8 cellular contexts compared by ENCODE assay signal in genomic region chr2:179440642-179441251, GRCh38.
DNase-seq lines count a peak whose midpoint lies in the region; ATAC-seq and TF ChIP-seq lines count a peak whose summit lies in the region.

No MANE protein-coding gene starts in this region.

- peak; percentile 85 for TF ChIP-seq CTCF in CD14-positive monocyte (IDR thresholded peaks at IDR 0.05)
- peak; percentile 60; the same call in 1 of the 2 replicates for TF ChIP-seq CTCF in LNCAP (IDR thresholded peaks at IDR 0.05)
- TF ChIP-seq CTCF in WI38 (IDR thresholded peaks at IDR 0.05; ENCODE audit: low read depth, low read length) = peak; percentile 46; the same call in 1 of the 2 replicates

- no peaks in the 10 kb centered on the region for H3K36me3 Mint-ChIP-seq in CD14-positive monocyte

- H3K4me3 Mint-ChIP-seq in CD14-positive monocyte = no peak overlapping the region

- intact Hi-C loops in CD14-positive monocyte (cut with micrococcal nuclease) = loop anchor here (5.0 kb wide), 2 partner anchors 218 to 223 kb away; no protein-coding TSS in a partner anchor

- DNase-seq in CD14-positive monocyte (ENCODE audit: low spot score) (no peak), left kidney (ENCODE audit: low read depth, low spot score) (peak; percentile 32), HPDE6-E6E7 (ENCODE audit: extremely low spot score) (no peak)

- peaks cover 19% of the 10 kb centered on the region for H3K4me1 Mint-ChIP-seq in CD14-positive monocyte

- no peak overlapping the region for H3K27ac Mint-ChIP-seq in CD14-positive monocyte

- ATAC-seq in GM18508 (IDR thresholded peaks at IDR 0.05; ENCODE audit: insufficient read depth, unreplicated experiment) = peak; percentile 63
- ATAC-seq in GM21528 (IDR thresholded peaks at IDR 0.05; ENCODE audit: low FRiP score, unreplicated experiment) = no peak
- ATAC-seq in GM21360 (IDR thresholded peaks at IDR 0.05; ENCODE audit: unreplicated experiment) = no peak

- no peaks in the 10 kb centered on the region for H3K9me3 Mint-ChIP-seq in CD14-positive monocyte

- H3K4me3 ChIP-seq in WI38 (ENCODE audit: low read depth, low read length) = no peak overlapping the region

- H3K27me3 Mint-ChIP-seq in CD14-positive monocyte (ENCODE audit: low read depth in 3 of 3) = peaks cover 0 to 4% (median 1%) of the 10 kb centered on the region in 3 donors
